Comparison of ENCODE assay signal across 15 cellular contexts in genomic region chr13:85833938-85834337, GRCh38. TPM values are rescaled to one million over a fixed set of nuclear protein-coding genes. Genes with fewer than 3 reads are reported as not detected.
DNase-seq lines count a peak whose midpoint lies in the region; ATAC-seq and TF ChIP-seq lines count a peak whose summit lies in the region.
"Had no signal": no experiment of that assay in that cellular context is flagged by ENCODE, and none has a peak within 500 bp of the region (broad histone marks: within the 10 kb centered on the region; RNA-seq: fewer than 3 reads in every experiment).

No MANE protein-coding gene starts in this region.

- no peaks in the 10 kb centered on the region for H4K20me1 ChIP-seq in DND-41 (ENCODE audit: insufficient read depth, low read length)

- ATAC-seq in DND-41 (ENCODE audit: insufficient read depth, low read depth) (peak; percentile 63; the same call in 1 of the 3 replicates), GM19035 (IDR thresholded peaks at IDR 0.05; ENCODE audit: unreplicated experiment) (no peak)
- ATAC-seq: CD8-positive, alpha-beta T cell; GM23338 had no signal

- no peaks in the 10 kb centered on the region for H3K36me3 ChIP-seq in DND-41 (ENCODE audit: insufficient read depth, low read length)
- no peaks in the 10 kb centered on the region for H3K36me3 ChIP-seq in SJCRH30

- no peak overlapping the region for H3K4me3 ChIP-seq in DND-41 (ENCODE audit: low read depth in 1 of 2, low read length in 2 of 2)
- H3K4me3 ChIP-seq in SJCRH30, result no peak overlapping the region
- H3K4me3 ChIP-seq: GM23338 had no signal

- H3K27me3 ChIP-seq in DND-41 (ENCODE audit: insufficient read depth, low read length, poor library complexity) (no peaks in the 10 kb centered on the region), SJCRH30 (no peaks in the 10 kb centered on the region)

- no peak overlapping the region for H3K27ac Mint-ChIP-seq in HFFc6
- H3K27ac Mint-ChIP-seq: CD14-positive monocyte; CD8-positive, alpha-beta T cell; IgD-negative memory B cell had no signal

- no peak overlapping the region for H3K4me2 ChIP-seq in DND-41 (ENCODE audit: insufficient read depth, low read length)
- H3K4me2 ChIP-seq: GM23338 had no signal

- H3K36me3 Mint-ChIP-seq in HFFc6 (ENCODE audit: low read depth), result no peaks in the 10 kb centered on the region
- H3K36me3 Mint-ChIP-seq: CD14-positive monocyte; CD8-positive, alpha-beta T cell; IgD-negative memory B cell had no signal

- H3K27ac ChIP-seq in DND-41 (ENCODE audit: low read length), result no peak overlapping the region
- no peak overlapping the region for H3K27ac ChIP-seq in SJCRH30
- peak overlapping the region; percentile 57 for H3K27ac ChIP-seq in temporal lobe (ENCODE audit: low read depth, low read length)

- no peak overlapping the region for H3K9ac ChIP-seq in DND-41 (ENCODE audit: low read depth, low read length)

- H3K4me3 Mint-ChIP-seq in HFFc6, result no peak overlapping the region
- H3K4me3 Mint-ChIP-seq: CD14-positive monocyte; CD8-positive, alpha-beta T cell; GM23338; IgD-negative memory B cell had no signal

- peaks cover 2% of the 10 kb centered on the region for H3K27me3 Mint-ChIP-seq in HFFc6 (ENCODE audit: insufficient read depth)
- H3K27me3 Mint-ChIP-seq: IgD-negative memory B cell had no signal

- H3K4me1 ChIP-seq in DND-41 (ENCODE audit: insufficient read depth, low read length), result no peaks in the 10 kb centered on the region
- H3K4me1 ChIP-seq in SJCRH30, result peaks cover 12% of the 10 kb centered on the region

- no peaks in the 10 kb centered on the region for H3K79me2 ChIP-seq in DND-41 (ENCODE audit: insufficient read depth, low read length)

- TF ChIP-seq CTCF in DND-41 (IDR thresholded peaks at IDR 0.05; ENCODE audit: borderline replicate concordance, extremely low read depth, low read length, poor library complexity, severe bottlenecking) (no peak), HFFc6 (IDR thresholded peaks at IDR 0.05) (no peak)

- peaks cover 14% of the 10 kb centered on the region; the same call in 1 of the 2 replicates for H3K4me1 Mint-ChIP-seq in HFFc6 (ENCODE audit: low read depth)
- H3K4me1 Mint-ChIP-seq: CD14-positive monocyte, GM23338, IgD-negative memory B cell had no signal

- H3K9me3 Mint-ChIP-seq in HFFc6, result no peaks in the 10 kb centered on the region
- H3K9me3 Mint-ChIP-seq: CD14-positive monocyte; CD8-positive, alpha-beta T cell; GM23338 had no signal

- no peak for DNase-seq in DND-41
- peak; percentile 41 to 51 for DNase-seq in SJCRH30
- peak; percentile 32 for DNase-seq in midbrain (lab: John Stamatoyannopoulos, UW)
- DNase-seq in HFFc6, result no peak
- no peak for DNase-seq in NCI-H187 treated with DMSO at 0.1 percent for 48 hours (lab: John Stamatoyannopoulos, UW)
- DNase-seq: CD8-positive, alpha-beta T cell; COR-L47; DMS153; H7 had no signal

- H3K9me3 ChIP-seq in DND-41 (ENCODE audit: insufficient read depth, low read length, severe bottlenecking) (no peaks in the 10 kb centered on the region), SJCRH30 (replicated peaks) (no peaks in the 10 kb centered on the region)

- H2AFZ ChIP-seq in DND-41 (ENCODE audit: low read depth, low read length), result no peak overlapping the region
- H2AFZ ChIP-seq: GM23338 had no signal

RNA-seq across cellular contexts. Expression of gene SLITRK6, which starts 34.7 kb away (rescaled TPM):
- 0.05 TPM in 1 of 2 replicates, not detected in the other for total RNA-seq in SJCRH30 (2014; rRNA removed; shearing (Covaris generic))
- total RNA-seq in temporal lobe, result 0.74 TPM
- 1 to 10 TPM in 2 of 6 experiments, under 1 TPM in 4; 0.33 to 2.3 (median 0.86) TPM for total RNA-seq in HFFc6 (2021; fragmentation: NEBNext Ultra II Directional; extraction: Animal tissue kit (Norgen Biotek cat#: 25700))
- total RNA-seq: CD8-positive, alpha-beta T cell; Daoy had no signal

Comparison
In these comparisons a context has a peak if more than half of its experiments do, and no peak if none do; other contexts are left out.
1. DNase-seq: peak in SJCRH30 (2 of 2) and midbrain (single experiment); none in DND-41 (single experiment), HFFc6 (single experiment) and NCI-H187 treated with DMSO at 0.1 percent for 48 hours (single experiment).